8 cellular contexts compared by ENCODE assay signal in genomic region chr4:102734591-102735385, GRCh38. TPM values are rescaled to one million over a fixed set of nuclear protein-coding genes. Genes with fewer than 3 reads are reported as not detected.
A peak's percentile ranks its signal among the peaks of the same experiment; 100 is the strongest.
DNase-seq lines count a peak whose midpoint lies in the region; ATAC-seq, FAIRE-seq and TF ChIP-seq lines count a peak whose summit lies in the region.

No MANE protein-coding gene starts in this region.

- H3K36me3 ChIP-seq in Caco-2 (ENCODE audit: control insufficient read depth, insufficient read depth, low read length): no peaks in the 10 kb centered on the region; the same call in 1 of the 2 replicates
- H3K36me3 ChIP-seq in pancreas: no peaks in the 10 kb centered on the region

- no peak for FAIRE-seq in pancreas (lab: Jason Lieb, UNC)

- H3K27me3 ChIP-seq in Caco-2 (replicated peaks; ENCODE audit: control insufficient read depth, insufficient read depth, low read length): no peaks in the 10 kb centered on the region
- no peaks in the 10 kb centered on the region for H3K27me3 ChIP-seq in pancreas

- H3K9me3 Mint-ChIP-seq in Caco-2 (ENCODE audit: unreplicated experiment): peaks cover 10% of the 10 kb centered on the region
- peaks cover 22% of the 10 kb centered on the region for H3K9me3 Mint-ChIP-seq in activated CD8-positive, alpha-beta T cell treated with anti-CD3 and anti-CD28 coated beads for 36 hours

- POLR2A ChIA-PET in Caco-2 (lab: Charles Lee): no interaction called here
- POLR2A ChIA-PET in activated CD8-positive, alpha-beta T cell treated with anti-CD3 and anti-CD28 coated beads for 36 hours (lab: Charles Lee): interaction anchor here (0.5 to 1.3 kb wide), 3 partner anchors 11 to 68 kb away, joined by 3 read pairs; no protein-coding TSS in a partner anchor

- peaks cover 31% of the 10 kb centered on the region for H3K4me1 ChIP-seq in Caco-2
- no peaks in the 10 kb centered on the region for H3K4me1 ChIP-seq in pancreas

- DNase-seq in Caco-2 (no peak), pancreas (no peak), NCI-H1436 (lab: John Stamatoyannopoulos, UW) (no peak), RPMI8226 (no peak)
- DNase-seq in activated CD8-positive, alpha-beta T cell treated with anti-CD3 and anti-CD28 coated beads for 36 hours: peak; percentile 41
- no peak for DNase-seq in stimulated activated naive CD4-positive, alpha-beta T cell (lab: John Stamatoyannopoulos, UW)

- peaks cover 32% of the 10 kb centered on the region for H3K4me1 Mint-ChIP-seq in Caco-2 (ENCODE audit: low read depth, unreplicated experiment)
- peaks cover 34% of the 10 kb centered on the region for H3K4me1 Mint-ChIP-seq in activated CD8-positive, alpha-beta T cell treated with anti-CD3 and anti-CD28 coated beads for 36 hours (ENCODE audit: low read depth)

- TF ChIP-seq CTCF in Caco-2 (IDR thresholded peaks at IDR 0.05; ENCODE audit: insufficient read depth in 1 of 2, low read depth in 1 of 2, low read length in 1 of 2, severe bottlenecking in 1 of 2, unreplicated experiment in 1 of 2) (no peak), pancreas (IDR thresholded peaks at IDR 0.05) (no peak)
- TF ChIP-seq CTCF in activated CD8-positive, alpha-beta T cell treated with anti-CD3 and anti-CD28 coated beads for 36 hours (IDR thresholded peaks at IDR 0.05): no peak

- CTCF ChIA-PET in Caco-2 (lab: Charles Lee): no interaction called here
- CTCF ChIA-PET in activated CD8-positive, alpha-beta T cell treated with anti-CD3 and anti-CD28 coated beads for 36 hours (lab: Charles Lee): no interaction called here

- H3K4me3 Mint-ChIP-seq in Caco-2 (ENCODE audit: unreplicated experiment): no peak overlapping the region
- H3K4me3 Mint-ChIP-seq in activated CD8-positive, alpha-beta T cell treated with anti-CD3 and anti-CD28 coated beads for 36 hours: no peak overlapping the region

- peaks cover 13% of the 10 kb centered on the region for H3K36me3 Mint-ChIP-seq in Caco-2 (ENCODE audit: insufficient read depth, unreplicated experiment)
- peaks cover 40% of the 10 kb centered on the region for H3K36me3 Mint-ChIP-seq in activated CD8-positive, alpha-beta T cell treated with anti-CD3 and anti-CD28 coated beads for 36 hours (ENCODE audit: low read depth)

- 0 out of 2 replicates have a peak, but pooled peaks cover 4% of the 10 kb centered on the region for H3K9me3 ChIP-seq in Caco-2
- no peaks in the 10 kb centered on the region for H3K9me3 ChIP-seq in pancreas

- no peaks in the 10 kb centered on the region for H3K27me3 Mint-ChIP-seq in Caco-2 (ENCODE audit: insufficient read depth, unreplicated experiment)
- no peaks in the 10 kb centered on the region for H3K27me3 Mint-ChIP-seq in activated CD8-positive, alpha-beta T cell treated with anti-CD3 and anti-CD28 coated beads for 36 hours

- peak; percentile 99 for ATAC-seq in GM19351 (IDR thresholded peaks at IDR 0.05; ENCODE audit: unreplicated experiment)
- peak; percentile 98 for ATAC-seq in HG03196 (IDR thresholded peaks at IDR 0.05; ENCODE audit: unreplicated experiment)
- ATAC-seq in activated CD8-positive, alpha-beta T cell treated with anti-CD3 and anti-CD28 coated beads for 36 hours: peak; percentile 92
- ATAC-seq in pancreas: peak in 3 of 4 donors; percentile 14 to 76 (median 74)

- intact Hi-C loops in Caco-2 (cut with micrococcal nuclease; ENCODE audit: unreplicated experiment): no loop called here
- intact Hi-C loops in activated CD8-positive, alpha-beta T cell treated with anti-CD3 and anti-CD28 coated beads for 36 hours (cut with micrococcal nuclease): no loop called here
- intact Hi-C loops in pancreas (cut with DNase I): no loop called here

- BruUV-seq in Caco-2 (replicated peaks; lab: Mats Ljungman, UMichigan): no TSS peak

- peak overlapping the region; percentile 27 for H3K27ac Mint-ChIP-seq in Caco-2 (ENCODE audit: unreplicated experiment)
- H3K27ac Mint-ChIP-seq in activated CD8-positive, alpha-beta T cell treated with anti-CD3 and anti-CD28 coated beads for 36 hours: peak overlapping the region; percentile 40

- 70 to 78% methylated on average over 4 to 5 of the region's 5 CpGs for WGBS in pancreas, 2 donors

- no peak overlapping the region for H3K4me3 ChIP-seq in Caco-2 (ENCODE audit: low read depth, low read length)
- no peak overlapping the region for H3K4me3 ChIP-seq in pancreas

- no peak overlapping the region for H3K27ac ChIP-seq in pancreas

RNA-seq across cellular contexts. Expression of gene MANBA, which starts 26.0 kb away (rescaled TPM):
- total RNA-seq in Caco-2 (2022) (52.1 and 53.5 TPM in 2 replicates), pancreas (10 to 100 TPM in 3 of 6 donors, 1 to 10 TPM in 3; 8.3 to 22.0 (median 10.7) TPM)
- total RNA-seq in activated CD8-positive, alpha-beta T cell treated with anti-CD3 and anti-CD28 coated beads for 36 hours: 10 to 100 TPM; 14.5 to 16.3 TPM
- polyA plus RNA-seq in pancreas: 10 to 100 TPM in 1 of 2 donors, 1 to 10 TPM in 1; 7.8 to 14.2 TPM
